28 cellular contexts compared by ENCODE assay signal in genomic region chr11:18005376-18006129, GRCh38. TPM values are rescaled to one million over a fixed set of nuclear protein-coding genes. Genes with fewer than 3 reads are reported as not detected.
DNase-seq lines count a peak whose midpoint lies in the region; ATAC-seq and TF ChIP-seq lines count a peak whose summit lies in the region.
"Had no signal": no experiment of that assay in that cellular context is flagged by ENCODE, and none has a peak within 500 bp of the region (broad histone marks: within the 10 kb centered on the region; RNA-seq: fewer than 3 reads in every experiment).

No MANE protein-coding gene starts in this region.

- H3K4me1 Mint-ChIP-seq in activated CD4-positive, alpha-beta T cell treated with anti-CD3 and anti-CD28 coated beads, Interleukin-2, amount 10 ng/mL, durations not matched to agents 7 days and 5 days = peaks cover under 1% of the 10 kb centered on the region
- H3K4me1 Mint-ChIP-seq in stimulated activated memory B cell treated with anti-CD40 and anti-IgM and Interleukin-4, amounts not matched to agents 10 μg/mL and 1 μg/mL and 100 μg/mL, for 72 hours = peaks cover 4% of the 10 kb centered on the region
- H3K4me1 Mint-ChIP-seq in glutamatergic neuron (ENCODE audit: low read depth, unreplicated experiment) = no peaks in the 10 kb centered on the region
- H3K4me1 Mint-ChIP-seq: naive B cell had no signal

- in situ Hi-C loops in GM13976 (cut with MboI; ENCODE audit: low sequenced_read_pairs, unreplicated experiment) = no loop called here

- no peak for ATAC-seq in stimulated activated memory B cell treated with anti-CD40 and anti-IgM and Interleukin-4, amounts not matched to agents 10 μg/mL and 1 μg/mL and 100 μg/mL, for 72 hours
- ATAC-seq: PC-3 had no signal

- peak; percentile 13 for TF ChIP-seq CTCF in epithelial cell of proximal tubule (conservative IDR thresholded peaks at IDR 0.05; ENCODE audit: low read depth, low read length)
- TF ChIP-seq CTCF in glutamatergic neuron (IDR thresholded peaks at IDR 0.05; ENCODE audit: partially characterized antibody, unreplicated experiment) = no peak
- TF ChIP-seq CTCF in GM13976 (IDR thresholded peaks at IDR 0.05; ENCODE audit: borderline replicate concordance, control extremely low read depth, extremely low read depth, insufficient read depth, missing control alignments) = no peak

- H3K36me3 Mint-ChIP-seq in activated CD4-positive, alpha-beta T cell treated with anti-CD3 and anti-CD28 coated beads, Interleukin-2, amount 10 ng/mL, durations not matched to agents 7 days and 5 days (ENCODE audit: low read depth) = peaks cover 15% of the 10 kb centered on the region
- H3K36me3 Mint-ChIP-seq in stimulated activated memory B cell treated with anti-CD40 and anti-IgM and Interleukin-4, amounts not matched to agents 10 μg/mL and 1 μg/mL and 100 μg/mL, for 72 hours = peaks cover 47% of the 10 kb centered on the region
- no peaks in the 10 kb centered on the region for H3K36me3 Mint-ChIP-seq in glutamatergic neuron (ENCODE audit: unreplicated experiment)

- peak overlapping the region; percentile 26 for H3K27ac Mint-ChIP-seq in activated CD4-positive, alpha-beta T cell treated with anti-CD3 and anti-CD28 coated beads, Interleukin-2, amount 10 ng/mL, durations not matched to agents 7 days and 5 days
- H3K27ac Mint-ChIP-seq in stimulated activated memory B cell treated with anti-CD40 and anti-IgM and Interleukin-4, amounts not matched to agents 10 μg/mL and 1 μg/mL and 100 μg/mL, for 72 hours = peak overlapping the region; percentile 33
- H3K27ac Mint-ChIP-seq in glutamatergic neuron (ENCODE audit: unreplicated experiment) = no peak overlapping the region
- H3K27ac Mint-ChIP-seq: activated naive CD8-positive, alpha-beta T cell treated with anti-CD3 and anti-CD28 coated beads, Interleukin-2, amount 10 ng/mL, durations not matched to agents 7 days and 5 days; brain; memory B cell; stimulated activated naive CD8-positive, alpha-beta T cell treated with anti-CD3 and anti-CD28 coated beads, Interleukin-15, Interleukin-2, amounts not matched to agents 100 ng/mL and 50 ng/mL, for 24 hours had no signal

- H3K27me3 Mint-ChIP-seq in activated CD4-positive, alpha-beta T cell treated with anti-CD3 and anti-CD28 coated beads, Interleukin-2, amount 10 ng/mL, durations not matched to agents 7 days and 5 days = no peaks in the 10 kb centered on the region
- H3K27me3 Mint-ChIP-seq in stimulated activated memory B cell treated with anti-CD40 and anti-IgM and Interleukin-4, amounts not matched to agents 10 μg/mL and 1 μg/mL and 100 μg/mL, for 72 hours = no peaks in the 10 kb centered on the region
- H3K27me3 Mint-ChIP-seq in glutamatergic neuron (ENCODE audit: unreplicated experiment) = no peaks in the 10 kb centered on the region
- H3K27me3 Mint-ChIP-seq: activated naive CD8-positive, alpha-beta T cell treated with anti-CD3 and anti-CD28 coated beads, Interleukin-2, amount 10 ng/mL, durations not matched to agents 7 days and 5 days; brain; memory B cell; naive B cell; stimulated activated naive CD8-positive, alpha-beta T cell treated with anti-CD3 and anti-CD28 coated beads, Interleukin-15, Interleukin-2, amounts not matched to agents 100 ng/mL and 50 ng/mL, for 24 hours had no signal

- CTCF ChIA-PET in activated CD4-positive, alpha-beta T cell treated with anti-CD3 and anti-CD28 coated beads, Interleukin-2, amount 10 ng/mL, durations not matched to agents 7 days and 5 days (lab: Charles Lee) = no interaction called here

- no peak overlapping the region for H3K4me3 ChIP-seq in epithelial cell of proximal tubule (ENCODE audit: low read depth, low read length)
- H3K4me3 ChIP-seq: BLaER1, esophagus squamous epithelium, spleen, thyroid gland had no signal

- DNase-seq in activated CD4-positive, alpha-beta T cell treated with anti-CD3 and anti-CD28 coated beads, Interleukin-2, amount 10 ng/mL, durations not matched to agents 7 days and 5 days = no peak
- no peak for DNase-seq in activated CD4-positive, alpha-beta T cell treated with anti-CD3 and anti-CD28 coated beads, Interleukin-2, amount 50 U/mL, for 1 hour
- DNase-seq in NCI-H69 (lab: John Stamatoyannopoulos, UW) = peak; percentile 10
- peak; percentile 23 for DNase-seq in epithelial cell of proximal tubule (ENCODE audit: low read depth)
- DNase-seq in glutamatergic neuron = no peak
- DNase-seq in COLO829 (ENCODE audit: low spot score) = no peak
- no peak for DNase-seq in GM13976 (ENCODE audit: low spot score)
- DNase-seq: activated CD4-positive, alpha-beta T cell treated with anti-CD3 and anti-CD28 coated beads for 4 hours; activated naive CD8-positive, alpha-beta T cell treated with anti-CD3 and anti-CD28 coated beads, Interleukin-2, amount 10 ng/mL, durations not matched to agents 7 days and 5 days; effector CD8-positive, alpha-beta T cell; esophagus squamous epithelium; H7; kidney glomerular epithelial cell; naive B cell; NCI-H1092 treated with DMSO at 0.1 percent for 48 hours; NCI-H1930; NCI-H345; PC-3; SHP77; spleen; stimulated activated CD4-positive, alpha-beta T cell treated with anti-CD3 and anti-CD28 coated beads, Interleukin-4, amount 100 ng/mL, for 1 hour; thyroid gland had no signal

- POLR2A ChIA-PET in activated CD4-positive, alpha-beta T cell treated with anti-CD3 and anti-CD28 coated beads, Interleukin-2, amount 10 ng/mL, durations not matched to agents 7 days and 5 days (lab: Charles Lee) = no interaction called here

- no peak overlapping the region for H3K4me3 Mint-ChIP-seq in activated CD4-positive, alpha-beta T cell treated with anti-CD3 and anti-CD28 coated beads, Interleukin-2, amount 10 ng/mL, durations not matched to agents 7 days and 5 days
- no peak overlapping the region for H3K4me3 Mint-ChIP-seq in stimulated activated memory B cell treated with anti-CD40 and anti-IgM and Interleukin-4, amounts not matched to agents 10 μg/mL and 1 μg/mL and 100 μg/mL, for 72 hours
- H3K4me3 Mint-ChIP-seq in glutamatergic neuron (ENCODE audit: unreplicated experiment) = no peak overlapping the region
- H3K4me3 Mint-ChIP-seq: activated naive CD8-positive, alpha-beta T cell treated with anti-CD3 and anti-CD28 coated beads, Interleukin-2, amount 10 ng/mL, durations not matched to agents 7 days and 5 days; brain; memory B cell; naive B cell; stimulated activated naive CD8-positive, alpha-beta T cell treated with anti-CD3 and anti-CD28 coated beads, Interleukin-15, Interleukin-2, amounts not matched to agents 100 ng/mL and 50 ng/mL, for 24 hours had no signal

- no peaks in the 10 kb centered on the region for H3K9me3 Mint-ChIP-seq in activated CD4-positive, alpha-beta T cell treated with anti-CD3 and anti-CD28 coated beads, Interleukin-2, amount 10 ng/mL, durations not matched to agents 7 days and 5 days
- H3K9me3 Mint-ChIP-seq in stimulated activated memory B cell treated with anti-CD40 and anti-IgM and Interleukin-4, amounts not matched to agents 10 μg/mL and 1 μg/mL and 100 μg/mL, for 72 hours = no peaks in the 10 kb centered on the region
- peaks cover 2% of the 10 kb centered on the region for H3K9me3 Mint-ChIP-seq in glutamatergic neuron (ENCODE audit: unreplicated experiment)
- H3K9me3 Mint-ChIP-seq: activated naive CD8-positive, alpha-beta T cell treated with anti-CD3 and anti-CD28 coated beads, Interleukin-2, amount 10 ng/mL, durations not matched to agents 7 days and 5 days; brain; memory B cell; naive B cell; stimulated activated naive CD8-positive, alpha-beta T cell treated with anti-CD3 and anti-CD28 coated beads, Interleukin-15, Interleukin-2, amounts not matched to agents 100 ng/mL and 50 ng/mL, for 24 hours had no signal

RNA-seq across cellular contexts. Expression of gene SERGEF, which starts 7.3 kb away (rescaled TPM):
- 10 to 100 TPM; 33.7 to 33.9 TPM for total RNA-seq in activated CD4-positive, alpha-beta T cell treated with anti-CD3 and anti-CD28 coated beads, Interleukin-2, amount 10 ng/mL, durations not matched to agents 7 days and 5 days
- total RNA-seq in epithelial cell of proximal tubule (22.4 and 30.6 TPM in 2 replicates), glutamatergic neuron (ENCODE audit: unreplicated experiment) (42.5 TPM)

RNA-seq across cellular contexts. Expression of gene TPH1, which starts 40.5 kb away (rescaled TPM):
- under 1 TPM; 0.23 to 0.35 TPM for total RNA-seq in activated CD4-positive, alpha-beta T cell treated with anti-CD3 and anti-CD28 coated beads, Interleukin-2, amount 10 ng/mL, durations not matched to agents 7 days and 5 days
- total RNA-seq in epithelial cell of proximal tubule (0.07 TPM in 1 of 2 replicates, not detected in the other), glutamatergic neuron (ENCODE audit: unreplicated experiment) (0.83 TPM)
- total RNA-seq: A172 had no signal

Comparison
In these comparisons a context has a peak if more than half of its experiments do, and no peak if none do; other contexts are left out.
1. DNase-seq: peak in NCI-H69 (single experiment) and epithelial cell of proximal tubule (single experiment); none in activated CD4-positive, alpha-beta T cell treated with anti-CD3 and anti-CD28 coated beads, Interleukin-2, amount 10 ng/mL, durations not matched to agents 7 days and 5 days (single experiment), activated CD4-positive, alpha-beta T cell treated with anti-CD3 and anti-CD28 coated beads, Interleukin-2, amount 50 U/mL, for 1 hour (single experiment), glutamatergic neuron (single experiment), COLO829 (single experiment) and GM13976 (single experiment).